In the genomic region with DNA sequence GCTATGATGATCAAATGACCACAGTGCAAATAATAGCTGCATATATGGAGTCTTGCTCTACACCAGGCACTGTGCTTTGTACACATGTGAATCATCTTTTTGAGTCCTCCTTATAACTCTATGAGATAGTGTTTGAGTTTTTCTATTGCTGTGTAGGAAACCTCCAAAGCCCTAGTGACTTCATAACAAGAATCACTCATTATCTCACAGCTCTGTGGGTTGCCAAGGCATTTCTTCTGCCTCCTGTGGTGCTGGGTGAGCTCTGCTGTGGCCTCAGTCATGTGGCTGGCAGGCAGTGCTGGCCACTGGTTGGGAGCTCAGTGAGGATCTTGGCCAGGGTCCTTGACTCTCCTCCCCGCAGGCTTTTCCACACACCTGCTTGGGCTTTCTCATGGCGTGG, we compare ENCODE assay signal across 18 cellular contexts.
DNase-seq lines count a peak whose midpoint lies in the region; ATAC-seq and TF ChIP-seq lines count a peak whose summit lies in the region.
"Had no signal": no experiment of that assay in that cellular context is flagged by ENCODE, and none has a peak within 500 bp of the region (broad histone marks: within the 10 kb centered on the region; RNA-seq: fewer than 3 reads in every experiment).

No MANE protein-coding gene starts in this region.

- peaks cover 19% of the 10 kb centered on the region for H3K4me1 ChIP-seq in left ventricle myocardium inferior
- H3K4me1 ChIP-seq: left lung had no signal

- intact Hi-C loops in Right ventricle myocardium superior (cut with DNase I): no loop called here
- intact Hi-C loops in cardiac septum (cut with DNase I): no loop called here
- intact Hi-C loops in left ventricle myocardium inferior (cut with micrococcal nuclease): no loop called here

- H3K27ac ChIP-seq in left ventricle myocardium inferior (replicated peaks) (no peak overlapping the region), RWPE1 (no peak overlapping the region)
- H3K27ac ChIP-seq: left lung had no signal

- no peaks in the 10 kb centered on the region for H3K27me3 ChIP-seq in left ventricle myocardium inferior (ENCODE audit: low read depth)
- H3K27me3 ChIP-seq: left lung had no signal

- DNase-seq in Right ventricle myocardium superior: peak; percentile 67
- no peak for DNase-seq in cardiac septum (ENCODE audit: low spot score)
- peak; percentile 77 for DNase-seq in amniotic epithelial cell (ENCODE audit: low read depth)
- DNase-seq in left ventricle myocardium inferior: peak; percentile 47
- peak; percentile 90 for DNase-seq in stromal cell of bone marrow (ENCODE audit: low read depth)
- DNase-seq in RWPE1 (ENCODE audit: low spot score): no peak
- DNase-seq: activated CD4-positive, CD25-positive, alpha-beta regulatory T cell; activated CD8-positive, alpha-beta memory T cell treated with anti-CD3 and anti-CD28 coated beads, Interleukin-2, amount 50 U/mL, for 48 hours; activated naive CD4-positive, alpha-beta T cell treated with anti-CD3 and anti-CD28 coated beads, Interleukin-2, amount 50 U/mL, for 16 hours; central memory CD4-positive, alpha-beta T cell; effector memory CD4-positive, alpha-beta T cell; GOT3; left lung; NCI-H1694; NK-92 treated with Interleukin-12 subunit alpha and Interleukin-12 subunit beta, amount 100 ng/mL, for 24 hours; T-helper 17 cell had no signal

- no peaks in the 10 kb centered on the region for H3K36me3 ChIP-seq in left ventricle myocardium inferior
- H3K36me3 ChIP-seq: left lung had no signal

- POLR2A ChIA-PET in RWPE1 (lab: Yijun Ruan, JAX; ENCODE audit: low non-redundant PET): no interaction called here

- ATAC-seq in Right ventricle myocardium superior (ENCODE audit: poor library complexity) (peak; percentile 86), GM18868 (IDR thresholded peaks at IDR 0.05; ENCODE audit: unreplicated experiment) (no peak), HG03457 (IDR thresholded peaks at IDR 0.05; ENCODE audit: unreplicated experiment) (no peak)
- ATAC-seq: left lung, T-helper 17 cell had no signal

- CTCF ChIA-PET in RWPE1 (lab: Yijun Ruan, JAX): interaction anchor here (0.6 kb wide), 1 partner anchor 1250 kb away, joined by 3 read pairs; no protein-coding TSS in a partner anchor

- no peaks in the 10 kb centered on the region for H3K9me3 ChIP-seq in left ventricle myocardium inferior (replicated peaks)
- H3K9me3 ChIP-seq: left lung had no signal

- H3K4me3 ChIP-seq in left ventricle myocardium inferior: no peak overlapping the region
- H3K4me3 ChIP-seq: left lung had no signal

- TF ChIP-seq CTCF in left ventricle myocardium inferior (IDR thresholded peaks at IDR 0.05; ENCODE audit: borderline replicate concordance): no peak
- no peak for TF ChIP-seq CTCF in RWPE1 (conservative IDR thresholded peaks at IDR 0.05; ENCODE audit: low read depth)

Comparison
In these comparisons a context has a peak if more than half of its experiments do, and no peak if none do; other contexts are left out.
1. DNase-seq: peak in Right ventricle myocardium superior (single experiment), amniotic epithelial cell (single experiment), left ventricle myocardium inferior (single experiment) and stromal cell of bone marrow (single experiment); none in cardiac septum (single experiment) and RWPE1 (single experiment).